In the genomic region with DNA sequence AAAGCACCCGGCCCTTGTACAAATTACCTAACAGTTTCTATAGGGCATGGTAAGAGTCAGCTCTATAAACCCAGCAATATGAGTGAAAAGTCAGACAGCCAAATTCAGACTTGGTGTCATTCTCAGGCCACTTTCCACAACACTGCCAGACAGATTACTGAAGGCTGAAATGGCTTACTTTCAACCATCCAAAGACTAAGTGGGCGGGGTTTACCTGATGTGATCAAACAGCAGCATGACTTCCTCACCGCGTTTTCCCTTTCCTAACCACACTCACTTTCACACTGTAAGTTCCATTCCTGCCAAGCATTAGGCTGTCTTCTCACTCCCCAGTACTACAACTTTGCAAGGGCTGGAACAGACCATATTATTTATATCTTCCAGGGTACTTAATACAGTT, we compare ENCODE assay signal across 9 cellular contexts.
A peak's percentile ranks its signal among the peaks of the same experiment; 100 is the strongest.
DNase-seq lines count a peak whose midpoint lies in the region; ATAC-seq and TF ChIP-seq lines count a peak whose summit lies in the region.
"Had no signal": no experiment of that assay in that cellular context is flagged by ENCODE, and none has a peak within 500 bp of the region (broad histone marks: within the 10 kb centered on the region; RNA-seq: fewer than 3 reads in every experiment).

No MANE protein-coding gene starts in this region.

- ATAC-seq in GM18511 (IDR thresholded peaks at IDR 0.05; ENCODE audit: unreplicated experiment) (peak; percentile 89), GM21576 (IDR thresholded peaks at IDR 0.05; ENCODE audit: unreplicated experiment) (peak; percentile 79), HG03571 (IDR thresholded peaks at IDR 0.05; ENCODE audit: unreplicated experiment) (peak; percentile 63), body of pancreas (no peak)

- DNase-seq in iPS-NIHi11 (ENCODE audit: low spot score) (peak; percentile 34), HFFc6 (no peak), activated gamma-delta T cell (lab: John Stamatoyannopoulos, UW) (no peak), RPMI8226 (no peak), body of pancreas (no peak)

- H3K9me3 ChIP-seq in body of pancreas: no peaks in the 10 kb centered on the region

- TF ChIP-seq POLR2A in body of pancreas (IDR thresholded peaks at IDR 0.05): no peak

- H3K27me3 Mint-ChIP-seq in HFFc6 (ENCODE audit: insufficient read depth): no peaks in the 10 kb centered on the region

- no peaks in the 10 kb centered on the region for H3K4me1 ChIP-seq in body of pancreas

- no peaks in the 10 kb centered on the region for H3K36me3 ChIP-seq in body of pancreas (replicated peaks in 1 of 2; ENCODE audit: insufficient read depth in 1 of 2, low read depth in 2 of 2)
- H3K36me3 ChIP-seq: right atrium auricular region had no signal

- H3K4me3 Mint-ChIP-seq in HFFc6: no peak overlapping the region

- intact Hi-C loops in body of pancreas (cut with DNase I): no loop called here

- no peak overlapping the region for H3K27ac Mint-ChIP-seq in HFFc6

- peaks cover 4% of the 10 kb centered on the region for H3K4me1 Mint-ChIP-seq in HFFc6 (ENCODE audit: low read depth)

- TF ChIP-seq CTCF in HFFc6 (IDR thresholded peaks at IDR 0.05): no peak
- no peak for TF ChIP-seq CTCF in body of pancreas (IDR thresholded peaks at IDR 0.05)

- H3K9me3 Mint-ChIP-seq in HFFc6: peaks cover 13% of the 10 kb centered on the region

- peaks cover 26% of the 10 kb centered on the region for H3K36me3 Mint-ChIP-seq in HFFc6 (ENCODE audit: low read depth)

- no peak overlapping the region for H3K4me3 ChIP-seq in body of pancreas
- H3K4me3 ChIP-seq: right atrium auricular region had no signal

- no peaks in the 10 kb centered on the region for H3K27me3 ChIP-seq in body of pancreas
- H3K27me3 ChIP-seq: right atrium auricular region had no signal

- H3K27ac ChIP-seq in body of pancreas: no peak overlapping the region
- H3K27ac ChIP-seq: right atrium auricular region had no signal

- 70 to 81% methylated on average over 4 of the region's 4 CpGs for WGBS in body of pancreas, 2 donors
